ENCODE assay signal across 9 cellular contexts in the genomic region with DNA sequence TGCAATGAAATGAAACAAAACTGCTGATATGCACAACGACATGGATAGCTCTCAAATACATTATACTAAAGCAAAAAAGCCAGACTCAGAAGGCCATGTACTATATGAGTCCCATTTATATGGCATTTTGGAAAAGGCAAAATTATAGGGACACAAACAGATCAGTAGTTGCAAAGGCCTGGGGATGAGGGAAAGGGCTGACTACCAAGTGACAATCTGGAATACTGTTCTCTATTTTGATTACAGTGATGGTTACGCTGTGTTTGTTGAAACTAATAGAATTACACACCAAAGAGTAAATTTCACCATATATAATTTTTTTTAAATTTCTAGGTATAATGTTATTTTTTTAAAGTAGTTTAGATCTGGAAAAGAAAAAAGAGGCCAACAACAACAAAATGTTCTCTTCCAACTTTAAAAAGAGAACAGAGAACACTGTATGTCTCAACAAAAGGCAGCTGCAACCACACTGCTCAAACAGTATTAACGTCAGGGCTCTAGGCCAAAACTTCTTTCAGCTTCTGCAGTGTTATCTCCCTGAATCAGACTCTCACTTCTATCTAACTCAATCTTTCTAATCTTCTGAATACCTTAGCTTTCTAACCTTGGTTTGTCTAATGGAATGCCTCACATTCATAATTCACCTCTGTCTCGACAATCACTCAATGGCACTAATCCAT.
DNase-seq lines count a peak whose midpoint lies in the region; ATAC-seq, FAIRE-seq and TF ChIP-seq lines count a peak whose summit lies in the region.
"Had no signal": no experiment of that assay in that cellular context is flagged by ENCODE, and none has a peak within 500 bp of the region (broad histone marks: within the 10 kb centered on the region; RNA-seq: fewer than 3 reads in every experiment).

No MANE protein-coding gene starts in this region.

- WGBS in K562 (ENCODE audit: insufficient coverage, low coverage, missing lambda C conversion rate): 39% methylated on average over 4 of the region's 4 CpGs

- peaks cover 40% of the 10 kb centered on the region for H3K36me3 ChIP-seq in BLaER1
- H3K36me3 ChIP-seq in K562 (ENCODE audit: control insufficient read depth, insufficient read depth, low read length): peaks cover 27% of the 10 kb centered on the region; the same call in 2 of the 3 replicates

- peaks cover 73% of the 10 kb centered on the region for H3K79me2 ChIP-seq in K562 (ENCODE audit: control insufficient read depth, insufficient read depth, low read length)

- DNase-seq in K562 (ENCODE audit: extremely low read depth in 1 of 4, low spot score in 3 of 4) (peak in 1 of 4 experiments; percentile 20), mesothelial cell of epicardium (ENCODE audit: low spot score in 2 of 2, unreplicated experiment in 2 of 2) (no peak), H4 (ENCODE audit: low spot score) (no peak), NCI-H2227 treated with DMSO at 0.1 percent for 48 hours (lab: John Stamatoyannopoulos, UW) (no peak), SW 1271 (lab: John Stamatoyannopoulos, UW) (no peak)
- DNase-seq: NCI-H1092 had no signal

- H3K4me1 ChIP-seq in BLaER1: peaks cover 31% of the 10 kb centered on the region
- H3K4me1 ChIP-seq in K562 (replicated peaks in 1 of 2; ENCODE audit: control insufficient read depth in 2 of 2, insufficient read depth in 2 of 2, low read length in 2 of 2): peaks cover 4 to 14% of the 10 kb centered on the region in 2 experiments; a peak in 4 of 5 replicates

- in situ Hi-C loops in K562 (cut with MboI): no loop called here

- H3K27me3 Mint-ChIP-seq in mesothelial cell of epicardium (ENCODE audit: low read depth): no peaks in the 10 kb centered on the region

- intact Hi-C loops in K562 (cut with micrococcal nuclease): no loop called here

- peak overlapping the region; percentile 88 for H3K27ac Mint-ChIP-seq in mesothelial cell of epicardium

- TF ChIP-seq RAD21 in K562 (CRISPR knock-in tag; conservative IDR thresholded peaks at IDR 0.05 in 1 of 2, IDR thresholded peaks at IDR 0.05 in 1 of 2): no peak

- H3K4me3 Mint-ChIP-seq in mesothelial cell of epicardium: no peak overlapping the region

- TF ChIP-seq EP300 in K562 (IDR thresholded peaks at IDR 0.05; ENCODE audit: low read length): no peak

- H2AFZ ChIP-seq in K562 (ENCODE audit: low read depth, low read length): no peak overlapping the region

- H3K4me2 ChIP-seq in BLaER1 (peak overlapping the region; percentile 47), K562 (ENCODE audit: insufficient read depth, low read length) (no peak overlapping the region)

- H3K9me3 ChIP-seq in BLaER1 (peaks cover 11% of the 10 kb centered on the region), K562 (replicated peaks; ENCODE audit: control insufficient read depth, insufficient read depth, low read depth, low read length) (0 out of 2 replicates have a peak, but pooled peaks cover 2% of the 10 kb centered on the region)

- peak overlapping the region; percentile 24 for H3K27ac ChIP-seq in BLaER1
- H3K27ac ChIP-seq in K562 (ENCODE audit: extremely low read depth, low read depth, low read length): peak overlapping the region; percentile 11; the same call in 1 of the 3 replicates

- CTCF ChIA-PET in K562 (lab: Yijun Ruan, JAX; ENCODE audit: low intra/inter-chr PET ratio): no interaction called here

- H3K9ac ChIP-seq in BLaER1 (peak overlapping the region; percentile 23; the same call in 1 of the 2 replicates), K562 (ENCODE audit: insufficient read depth in 1 of 2, low read depth in 2 of 2, low read length in 2 of 2) (no peak overlapping the region)

- no peak for FAIRE-seq in K562 (lab: Jason Lieb, UNC)

- no TSS peak for BruUV-seq in K562 (replicated peaks; lab: Mats Ljungman, UMichigan)

- POLR2A ChIA-PET in K562 (lab: Yijun Ruan, JAX): interaction anchor here (0.7 to 1.1 kb wide), 2 partner anchors 10 to 22 kb away, joined by 3 read pairs; no protein-coding TSS in a partner anchor

- H3K4me1 Mint-ChIP-seq in mesothelial cell of epicardium: peaks cover 51% of the 10 kb centered on the region

- H3K4me3 ChIP-seq in BLaER1: no peak overlapping the region
- no peak overlapping the region for H3K4me3 ChIP-seq in K562

- TF ChIP-seq CTCF in K562 (IDR thresholded peaks at IDR 0.05 in 2 of 3, conservative IDR thresholded peaks at IDR 0.05 in 1 of 3; ENCODE audit: insufficient read depth in 2 of 3, low read depth in 1 of 3, low read length in 3 of 3) (no peak), mesothelial cell of epicardium (IDR thresholded peaks at IDR 0.05; ENCODE audit: unreplicated experiment) (no peak)

- ATAC-seq in HG02870 (IDR thresholded peaks at IDR 0.05; ENCODE audit: unreplicated experiment) (peak; percentile 62), K562 (peak; percentile 77), HG03354 (IDR thresholded peaks at IDR 0.05; ENCODE audit: poor library complexity, severe bottlenecking, unreplicated experiment) (no peak)

- peaks cover 67% of the 10 kb centered on the region; the same call in 1 of the 2 replicates for H4K20me1 ChIP-seq in BLaER1
- H4K20me1 ChIP-seq in K562 (replicated peaks; ENCODE audit: control insufficient read depth, insufficient read depth, low read length): 0 out of 2 replicates have a peak, but pooled peaks cover 3% of the 10 kb centered on the region

- H3K9me3 Mint-ChIP-seq in mesothelial cell of epicardium: peaks cover 5% of the 10 kb centered on the region

- H3K27me3 ChIP-seq in BLaER1 (no peaks in the 10 kb centered on the region), K562 (ENCODE audit: control insufficient read depth in 2 of 2, insufficient read depth in 2 of 2, low read length in 2 of 2) (no peaks in the 10 kb centered on the region)

- H3K36me3 Mint-ChIP-seq in mesothelial cell of epicardium: peaks cover 13% of the 10 kb centered on the region

- no peak for TF ChIP-seq POLR2A in K562 (conservative IDR thresholded peaks at IDR 0.05)

- no peaks in the 10 kb centered on the region for H3K9me1 ChIP-seq in K562 (ENCODE audit: control insufficient read depth, insufficient read depth, low read length)

TF ChIP-seq in K562, 482 proteins besides CTCF, POLR2A, EP300 and RAD21 (continues in another document):
- 0 out of 2 replicates have a peak, but pooled peaks have one; percentile 6 for TF ChIP-seq CXXC5 (CRISPR knock-in tag; IDR thresholded peaks at IDR 0.05)
- peak; percentile 49 for TF ChIP-seq ARID1B (IDR thresholded peaks at IDR 0.05)
- peak; percentile 26; the same call in 1 of the 2 replicates for TF ChIP-seq SMARCA4 (IDR thresholded peaks at IDR 0.05)
- TF ChIP-seq POLR2AphosphoS2 (IDR thresholded peaks at IDR 0.05; ENCODE audit: low read length): no peak
- TF ChIP-seq ZNF785 (CRISPR knock-in tag; IDR thresholded peaks at IDR 0.05): no peak
- TF ChIP-seq ZNF830 (CRISPR knock-in tag; IDR thresholded peaks at IDR 0.05): no peak
- no peak for TF ChIP-seq TAL1 (IDR thresholded peaks at IDR 0.05)
- TF ChIP-seq, protein P1, sequence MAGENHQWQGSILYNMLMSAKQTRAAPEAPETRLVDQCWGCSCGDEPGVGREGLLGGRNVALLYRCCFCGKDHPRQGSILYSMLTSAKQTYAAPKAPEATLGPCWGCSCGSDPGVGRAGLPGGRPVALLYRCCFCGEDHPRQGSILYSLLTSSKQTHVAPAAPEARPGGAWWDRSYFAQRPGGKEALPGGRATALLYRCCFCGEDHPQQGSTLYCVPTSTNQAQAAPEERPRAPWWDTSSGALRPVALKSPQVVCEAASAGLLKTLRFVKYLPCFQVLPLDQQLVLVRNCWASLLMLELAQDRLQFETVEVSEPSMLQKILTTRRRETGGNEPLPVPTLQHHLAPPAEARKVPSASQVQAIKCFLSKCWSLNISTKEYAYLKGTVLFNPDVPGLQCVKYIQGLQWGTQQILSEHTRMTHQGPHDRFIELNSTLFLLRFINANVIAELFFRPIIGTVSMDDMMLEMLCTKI (IDR thresholded peaks at IDR 0.05; ENCODE audit: partially characterized antibody): no peak
- TF ChIP-seq, protein P2, sequence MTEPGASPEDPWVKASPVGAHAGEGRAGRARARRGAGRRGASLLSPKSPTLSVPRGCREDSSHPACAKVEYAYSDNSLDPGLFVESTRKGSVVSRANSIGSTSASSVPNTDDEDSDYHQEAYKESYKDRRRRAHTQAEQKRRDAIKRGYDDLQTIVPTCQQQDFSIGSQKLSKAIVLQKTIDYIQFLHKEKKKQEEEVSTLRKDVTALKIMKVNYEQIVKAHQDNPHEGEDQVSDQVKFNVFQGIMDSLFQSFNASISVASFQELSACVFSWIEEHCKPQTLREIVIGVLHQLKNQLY (CRISPR knock-in tag; conservative IDR thresholded peaks at IDR 0.05): no peak
- TF ChIP-seq, protein P3, sequence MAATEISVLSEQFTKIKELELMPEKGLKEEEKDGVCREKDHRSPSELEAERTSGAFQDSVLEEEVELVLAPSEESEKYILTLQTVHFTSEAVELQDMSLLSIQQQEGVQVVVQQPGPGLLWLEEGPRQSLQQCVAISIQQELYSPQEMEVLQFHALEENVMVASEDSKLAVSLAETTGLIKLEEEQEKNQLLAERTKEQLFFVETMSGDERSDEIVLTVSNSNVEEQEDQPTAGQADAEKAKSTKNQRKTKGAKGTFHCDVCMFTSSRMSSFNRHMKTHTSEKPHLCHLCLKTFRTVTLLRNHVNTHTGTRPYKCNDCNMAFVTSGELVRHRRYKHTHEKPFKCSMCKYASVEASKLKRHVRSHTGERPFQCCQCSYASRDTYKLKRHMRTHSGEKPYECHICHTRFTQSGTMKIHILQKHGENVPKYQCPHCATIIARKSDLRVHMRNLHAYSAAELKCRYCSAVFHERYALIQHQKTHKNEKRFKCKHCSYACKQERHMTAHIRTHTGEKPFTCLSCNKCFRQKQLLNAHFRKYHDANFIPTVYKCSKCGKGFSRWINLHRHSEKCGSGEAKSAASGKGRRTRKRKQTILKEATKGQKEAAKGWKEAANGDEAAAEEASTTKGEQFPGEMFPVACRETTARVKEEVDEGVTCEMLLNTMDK (IDR thresholded peaks at IDR 0.05; ENCODE audit: borderline replicate concordance, insufficient read depth, low read depth, low read length, poor library complexity, severe bottlenecking): no peak
- TF ChIP-seq MAFF (IDR thresholded peaks at IDR 0.05; ENCODE audit: low read length): no peak
- no peak for TF ChIP-seq TEAD4 (IDR thresholded peaks at IDR 0.05; ENCODE audit: low read length)
- TF ChIP-seq TEAD4 (CRISPR knock-in tag; IDR thresholded peaks at IDR 0.05; ENCODE audit: borderline replicate concordance): no peak
- TF ChIP-seq ZNF41 (CRISPR knock-in tag; conservative IDR thresholded peaks at IDR 0.05): no peak
